Comparison of ENCODE assay signal across 15 cellular contexts in genomic region chr3:44236485-44236908, GRCh38. TPM values are rescaled to one million over a fixed set of nuclear protein-coding genes. Genes with fewer than 3 reads are reported as not detected.
DNase-seq lines count a peak whose midpoint lies in the region; ATAC-seq, FAIRE-seq and TF ChIP-seq lines count a peak whose summit lies in the region.
"Had no signal": no experiment of that assay in that cellular context is flagged by ENCODE, and none has a peak within 500 bp of the region (broad histone marks: within the 10 kb centered on the region; RNA-seq: fewer than 3 reads in every experiment).

No MANE protein-coding gene starts in this region.

- H3K36me3 ChIP-seq in HCT116 (ENCODE audit: control insufficient read depth in 1 of 2, insufficient read depth in 2 of 2, low read length in 2 of 2) (no peaks in the 10 kb centered on the region), PC-3 (ENCODE audit: low read depth, low read length) (no peaks in the 10 kb centered on the region), endothelial cell of umbilical vein (ENCODE audit: control insufficient read depth in 2 of 2, extremely low read depth in 1 of 2, insufficient read depth in 2 of 2, low read length in 2 of 2) (no peaks in the 10 kb centered on the region), mucosa of stomach (ENCODE audit: control insufficient read depth, insufficient read depth, low read length) (no peaks in the 10 kb centered on the region), suprapubic skin (no peaks in the 10 kb centered on the region)
- H3K36me3 ChIP-seq: Peyer's patch had no signal

- no peak for TF ChIP-seq RAD21 in HCT116 (IDR thresholded peaks at IDR 0.05; ENCODE audit: low read depth)

- WGBS in suprapubic skin, result 57% methylated on average over 4 of the region's 4 CpGs

- POLR2A ChIA-PET in HCT116 (lab: Charles Lee), result no interaction called here
- POLR2A ChIA-PET in PC-3 (lab: Charles Lee; ENCODE audit: unreplicated experiment), result no interaction called here
- POLR2A ChIA-PET in endothelial cell of umbilical vein (lab: Charles Lee), result no interaction called here

- intact Hi-C loops in HCT116 (cut with micrococcal nuclease), result loop anchor here (1.0 kb wide), 1 partner anchor 692 kb away; no protein-coding TSS in a partner anchor
- intact Hi-C loops in PC-3 (cut with micrococcal nuclease), result loop anchor here (5.0 kb wide), 2 partner anchors 86 to 694 kb away; no protein-coding TSS in a partner anchor
- intact Hi-C loops in endothelial cell of umbilical vein (cut with micrococcal nuclease), result loop anchor here (1.0 to 5.0 kb wide), 7 partner anchors 38 to 949 kb away; partner anchors contain the start of genes ABHD5 and SNRK

- TF ChIP-seq CTCF in HCT116 (IDR thresholded peaks at IDR 0.05 in 2 of 3, conservative IDR thresholded peaks at IDR 0.05 in 1 of 3; ENCODE audit: borderline replicate concordance in 1 of 3, insufficient read depth in 1 of 3, low read depth in 2 of 3, low read length in 2 of 3), result no peak
- no peak for TF ChIP-seq CTCF in PC-3 (conservative IDR thresholded peaks at IDR 0.05; ENCODE audit: low read depth, low read length)
- no peak for TF ChIP-seq CTCF in endothelial cell of umbilical vein (IDR thresholded peaks at IDR 0.05; ENCODE audit: extremely low read depth in 1 of 2, insufficient read depth in 1 of 2, low read depth in 1 of 2, low read length in 2 of 2)
- TF ChIP-seq CTCF in suprapubic skin (IDR thresholded peaks at IDR 0.05), result no peak

- H3K4me3 ChIP-seq in HCT116 (replicated peaks in 1 of 2; ENCODE audit: low read depth in 1 of 2, low read length in 2 of 2) (no peak overlapping the region), PC-3 (ENCODE audit: low read length) (no peak overlapping the region), endothelial cell of umbilical vein (replicated peaks in 1 of 3; ENCODE audit: insufficient read depth in 1 of 3, low read depth in 1 of 3, low read length in 3 of 3) (no peak overlapping the region), mucosa of stomach (ENCODE audit: low read length) (peak overlapping the region; percentile 24), suprapubic skin (no peak overlapping the region)
- H3K4me3 ChIP-seq: Peyer's patch had no signal

- H3K9me3 ChIP-seq in HCT116 (ENCODE audit: control insufficient read depth in 1 of 2, insufficient read depth in 1 of 2, low read depth in 1 of 2, low read length in 2 of 2) (no peaks in the 10 kb centered on the region), PC-3 (ENCODE audit: low read length) (no peaks in the 10 kb centered on the region), endothelial cell of umbilical vein (replicated peaks; ENCODE audit: control insufficient read depth, insufficient read depth, low read length) (no peaks in the 10 kb centered on the region), mucosa of stomach (ENCODE audit: control insufficient read depth, low read length) (no peaks in the 10 kb centered on the region), suprapubic skin (no peaks in the 10 kb centered on the region)
- H3K9me3 ChIP-seq: Peyer's patch had no signal

- TF ChIP-seq POLR2A in HCT116 (IDR thresholded peaks at IDR 0.05; ENCODE audit: borderline replicate concordance, extremely low read depth, insufficient read depth, insufficient read length) (no peak), endothelial cell of umbilical vein (IDR thresholded peaks at IDR 0.05; ENCODE audit: low read depth, low read length) (no peak), suprapubic skin (IDR thresholded peaks at IDR 0.05) (no peak)

- H3K4me1 ChIP-seq in HCT116 (ENCODE audit: control insufficient read depth in 1 of 2, insufficient read depth in 2 of 2, low read length in 2 of 2), result peaks cover 2 to 11% of the 10 kb centered on the region in 2 experiments; a peak in 2 of 4 replicates
- 0 out of 2 replicates have a peak, but pooled peaks cover 4% of the 10 kb centered on the region for H3K4me1 ChIP-seq in PC-3 (ENCODE audit: insufficient read depth, low read length)
- peaks cover 12% of the 10 kb centered on the region for H3K4me1 ChIP-seq in endothelial cell of umbilical vein (ENCODE audit: control insufficient read depth, extremely low read depth, insufficient read depth, low read length)
- peaks cover 14% of the 10 kb centered on the region for H3K4me1 ChIP-seq in mucosa of stomach (ENCODE audit: control insufficient read depth, insufficient read depth, low read length)
- H3K4me1 ChIP-seq in suprapubic skin, result no peaks in the 10 kb centered on the region
- H3K4me1 ChIP-seq: Peyer's patch had no signal

- H3K9me1 ChIP-seq in endothelial cell of umbilical vein (replicated peaks; ENCODE audit: control insufficient read depth, extremely low read depth, insufficient read depth, low read length), result no peaks in the 10 kb centered on the region

- RAD21 ChIA-PET in HCT116 (lab: Charles Lee; ENCODE audit: low non-redundant PET in 1 of 2, low total read pairs in 2 of 2, uncharacterized antibody in 2 of 2, unreplicated experiment in 2 of 2), result no interaction called here

- no peak overlapping the region for H3K9ac ChIP-seq in HCT116 (ENCODE audit: low read length)
- H3K9ac ChIP-seq in PC-3 (ENCODE audit: low read length), result no peak overlapping the region
- no peak overlapping the region for H3K9ac ChIP-seq in endothelial cell of umbilical vein (replicated peaks; ENCODE audit: extremely low read depth, insufficient read depth, low read length)
- no peak overlapping the region for H3K9ac ChIP-seq in mucosa of stomach (ENCODE audit: low read length)

- BruUV-seq in HCT116 (replicated peaks; lab: Mats Ljungman, UMichigan) (no TSS peak), PC-3 (replicated peaks; lab: Mats Ljungman, UMichigan) (no TSS peak), endothelial cell of umbilical vein (replicated peaks; lab: Mats Ljungman, UMichigan) (no TSS peak)

- FAIRE-seq in endothelial cell of umbilical vein (lab: Jason Lieb, UNC), result no peak

- H3K9me2 ChIP-seq in HCT116 (ENCODE audit: insufficient read depth) (no peaks in the 10 kb centered on the region), PC-3 (replicated peaks; ENCODE audit: low read length) (no peaks in the 10 kb centered on the region)

- H3K79me2 ChIP-seq in HCT116 (ENCODE audit: insufficient read depth, low read length) (no peaks in the 10 kb centered on the region), PC-3 (ENCODE audit: low read length) (no peaks in the 10 kb centered on the region), endothelial cell of umbilical vein (ENCODE audit: control insufficient read depth, insufficient read depth, low read length) (no peaks in the 10 kb centered on the region)

- H3K4me2 ChIP-seq in HCT116 (ENCODE audit: low read length) (peak overlapping the region; percentile 66), PC-3 (ENCODE audit: low read length) (peak overlapping the region; percentile 57; the same call in 1 of the 2 replicates), endothelial cell of umbilical vein (ENCODE audit: insufficient read depth, low read length) (peak overlapping the region; percentile 74)

- H4K20me1 ChIP-seq in HCT116 (ENCODE audit: insufficient read depth) (no peaks in the 10 kb centered on the region), PC-3 (ENCODE audit: low read length) (no peaks in the 10 kb centered on the region), endothelial cell of umbilical vein (replicated peaks; ENCODE audit: control insufficient read depth, extremely low read depth, insufficient read depth, low read length) (no peaks in the 10 kb centered on the region)

- no peaks in the 10 kb centered on the region for H3F3A ChIP-seq in PC-3 (ENCODE audit: low read length, unreplicated experiment)

- CTCF ChIA-PET in HCT116 (lab: Charles Lee), result no interaction called here
- CTCF ChIA-PET in PC-3 (lab: Charles Lee), result no interaction called here
- CTCF ChIA-PET in endothelial cell of umbilical vein (lab: Charles Lee), result interaction anchor here (1.8 to 3.8 kb wide), 3 partner anchors 8 to 38 kb away, joined by 8 to 31 read pairs (median 8); no protein-coding TSS in a partner anchor

- H2AFZ ChIP-seq in HCT116 (ENCODE audit: low read depth, low read length, poor library complexity, severe bottlenecking) (peak overlapping the region; percentile 99), PC-3 (ENCODE audit: low read length) (peak overlapping the region; percentile 58), endothelial cell of umbilical vein (ENCODE audit: low read depth, low read length) (peak overlapping the region; percentile 38)

- ATAC-seq in HCT116 (no peak), PC-3 (no peak)

- dilution Hi-C loops in endothelial cell of umbilical vein (cut with MboI; ENCODE audit: extremely low pct_ligation_motif_present, low sequenced_read_pairs), result no loop called here

- TF ChIP-seq EP300 in suprapubic skin (IDR thresholded peaks at IDR 0.05), result no peak

- DNase-seq in HCT116 (ENCODE audit: low read depth, low spot score) (no peak), PC-3 (no peak), endothelial cell of umbilical vein (ENCODE audit: low read depth, low spot score) (peak; percentile 12), suprapubic skin (ENCODE audit: low spot score in 2 of 2) (no peak), NCI-H446 treated with DMSO at 0.1 percent for 48 hours (lab: John Stamatoyannopoulos, UW) (no peak), activated T-cell treated with anti-CD3 and anti-CD28 coated beads for 4 hours (no peak), NCI-H1694 (lab: John Stamatoyannopoulos, UW) (no peak)
- DNase-seq: NCI-H1436 treated with DMSO at 0.1 percent for 48 hours had no signal

- H3K27me3 ChIP-seq in HCT116 (ENCODE audit: insufficient read depth, low read length), result no peaks in the 10 kb centered on the region
- no peaks in the 10 kb centered on the region for H3K27me3 ChIP-seq in PC-3 (ENCODE audit: low read length)
- H3K27me3 ChIP-seq in endothelial cell of umbilical vein (ENCODE audit: control insufficient read depth in 2 of 2, insufficient read depth in 2 of 2, low read length in 2 of 2), result no peaks in the 10 kb centered on the region
- H3K27me3 ChIP-seq in mucosa of stomach (ENCODE audit: control insufficient read depth, insufficient read depth, low read length), result no peaks in the 10 kb centered on the region
- no peaks in the 10 kb centered on the region for H3K27me3 ChIP-seq in suprapubic skin
- H3K27me3 ChIP-seq: Peyer's patch had no signal

- H3K27ac ChIP-seq in HCT116 (ENCODE audit: low read depth, low read length), result no peak overlapping the region
- H3K27ac ChIP-seq in PC-3 (ENCODE audit: low read length), result no peak overlapping the region
- no peak overlapping the region for H3K27ac ChIP-seq in endothelial cell of umbilical vein (ENCODE audit: insufficient read depth, low read depth, low read length)
- no peak overlapping the region for H3K27ac ChIP-seq in suprapubic skin
- H3K27ac ChIP-seq: Peyer's patch had no signal

RNA-seq across cellular contexts. Expression of gene TOPAZ1, which starts 5.2 kb away (rescaled TPM):
- total RNA-seq in HCT116 (2021; ENCODE audit: unreplicated experiment), result not detected
- polyA plus RNA-seq in HCT116 (2012), result 0.01 TPM in 1 of 2 replicates, not detected in the other
- total RNA-seq in PC-3 (2014; rRNA removed), result not detected in 2 replicates
- total RNA-seq in endothelial cell of umbilical vein, result not detected in 2 replicates
- not detected in 2 replicates for polyA plus RNA-seq in endothelial cell of umbilical vein
- polyA plus RNA-seq in endothelial cell of umbilical vein (2011; cell fraction: cytosol; rRNA removed), result not detected in 2 replicates
- not detected in 2 replicates for polyA plus RNA-seq in endothelial cell of umbilical vein (2011; cell fraction: nucleus; rRNA removed)
- not detected in 2 replicates for polyA plus RNA-seq in endothelial cell of umbilical vein (2012)
- polyA minus RNA-seq in endothelial cell of umbilical vein, result not detected in 2 replicates
- not detected for polyA minus RNA-seq in endothelial cell of umbilical vein (2011; cell fraction: cytosol; rRNA and poly(A)+ RNA removed)
- not detected in 2 replicates for polyA minus RNA-seq in endothelial cell of umbilical vein (2011; cell fraction: nucleus; rRNA and poly(A)+ RNA removed)
- not detected for total RNA-seq in suprapubic skin
- total RNA-seq: A172, HFFc6, NCI-H460, Peyer's patch had no signal
- polyA plus RNA-seq: BJ, IgD-negative memory B cell had no signal

Comparison
In these comparisons a context has a peak if more than half of its experiments do, and no peak if none do; other contexts are left out.
1. H2AFZ ChIP-seq: peak in every context shown above with its lines; median percentile 99 in HCT116; 58 in PC-3; 38 in endothelial cell of umbilical vein.